ENCODE assay signal across 8 cellular contexts in the genomic region with DNA sequence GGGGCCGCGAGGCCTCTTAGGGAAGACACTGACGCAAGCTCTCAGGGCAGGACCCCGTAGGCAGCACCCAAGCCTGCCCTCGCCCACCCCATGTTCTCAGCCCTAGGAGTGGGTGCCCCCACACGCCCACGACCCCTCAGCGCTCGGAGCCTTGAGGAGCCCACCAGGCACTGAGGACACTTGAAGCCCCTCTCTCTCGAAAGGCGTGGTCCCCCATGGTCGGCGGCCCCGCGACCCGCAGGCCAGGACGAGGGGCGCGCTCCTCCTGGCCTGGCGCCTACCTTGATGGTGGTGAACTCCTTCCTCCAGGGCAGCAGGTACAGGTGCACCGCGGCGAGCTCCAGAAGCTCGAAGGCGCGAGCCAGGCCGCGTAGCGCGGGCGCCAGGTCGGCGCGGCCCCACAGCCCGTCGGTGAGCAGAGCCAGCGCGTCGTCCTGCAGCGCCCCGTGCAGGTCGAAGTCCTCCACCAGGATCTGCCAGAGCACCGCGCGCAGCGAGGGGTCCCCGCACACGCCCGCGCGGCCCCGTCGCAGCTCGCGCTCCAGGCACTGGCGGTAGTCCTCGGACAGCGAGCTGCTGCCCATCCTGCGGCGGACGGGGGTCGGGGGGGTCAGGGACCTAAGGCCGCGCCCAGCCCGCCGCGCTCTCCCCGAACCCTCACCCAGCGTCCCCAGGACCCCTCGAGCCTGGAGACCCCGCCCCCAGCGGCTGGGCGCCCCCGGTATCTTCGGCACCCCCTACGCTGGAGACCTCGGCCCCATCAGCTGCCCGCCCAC. TPM values are rescaled to one million over a fixed set of nuclear protein-coding genes. Genes with fewer than 3 reads are reported as not detected.
DNase-seq lines count a peak whose midpoint lies in the region; ATAC-seq and TF ChIP-seq lines count a peak whose summit lies in the region.

No MANE protein-coding gene starts in this region.

- no peak for TF ChIP-seq POLR2A in sigmoid colon (IDR thresholded peaks at IDR 0.05)

- no peaks in the 10 kb centered on the region for H3K9me3 ChIP-seq in sigmoid colon

- intact Hi-C loops in sigmoid colon (cut with DNase I), result loop anchor here (1.0 to 2.0 kb wide), 4 partner anchors 20 to 271 kb away; a partner anchor contains a TSS

- peaks cover 0 to 28% (median 7%) of the 10 kb centered on the region in 3 donors for H3K27me3 ChIP-seq in sigmoid colon

- ATAC-seq in HG02798 (IDR thresholded peaks at IDR 0.05; ENCODE audit: poor library complexity, unreplicated experiment) (peak; percentile 0), GM18519 (IDR thresholded peaks at IDR 0.05; ENCODE audit: low FRiP score, unreplicated experiment) (no peak)

- POLR2A ChIA-PET in RWPE1 (lab: Yijun Ruan, JAX; ENCODE audit: low non-redundant PET), result interaction anchor here (0.7 to 1.5 kb wide), 3 partner anchors 22 to 140 kb away, joined by 3 read pairs; no protein-coding TSS in a partner anchor

- peak overlapping the region; percentile 49 to 68 (median 59) for H3K4me3 ChIP-seq in sigmoid colon

- DNase-seq in DMS53 (lab: John Stamatoyannopoulos, UW), result peak; percentile 88
- DNase-seq in RWPE1 (ENCODE audit: low spot score), result no peak
- peak; percentile 63 for DNase-seq in hepatic stellate cell (ENCODE audit: low spot score)
- no peak for DNase-seq in sigmoid colon
- no peak for DNase-seq in SW 1271 (lab: John Stamatoyannopoulos, UW)

- no peak for TF ChIP-seq EP300 in sigmoid colon (IDR thresholded peaks at IDR 0.05)

- no peak for TF ChIP-seq CTCF in RWPE1 (conservative IDR thresholded peaks at IDR 0.05; ENCODE audit: low read depth)
- no peak for TF ChIP-seq CTCF in sigmoid colon (IDR thresholded peaks at IDR 0.05)

- WGBS in sigmoid colon, 2 donors, result 1 to 2% methylated on average over 78 of the region's 78 CpGs

- CTCF ChIA-PET in RWPE1 (lab: Yijun Ruan, JAX), result interaction anchor here (0.5 to 1.6 kb wide), 11 partner anchors 9 to 465 kb away, joined by 3 to 8 read pairs (median 3); a partner anchor contains a TSS

- H3K27ac ChIP-seq in RWPE1 (peak overlapping the region; percentile 76), angular gyrus (ENCODE audit: low read depth, low read length) (peak overlapping the region; percentile 74), sigmoid colon (peak overlapping the region; percentile 70 to 83 (median 76))

- peaks cover 0 to 10% (median 0%) of the 10 kb centered on the region in 4 donors for H3K36me3 ChIP-seq in sigmoid colon

- peaks cover 0 to 27% (median 25%) of the 10 kb centered on the region in 4 donors for H3K4me1 ChIP-seq in sigmoid colon

RNA-seq across cellular contexts. Expression of a gene that starts 0.7 kb away (rescaled TPM):
- total RNA-seq in sigmoid colon, result 10 to 100 TPM in 1 of 4 donors, 1 to 10 TPM in 3; 3.5 to 12.6 (median 6.5) TPM
- polyA plus RNA-seq in sigmoid colon, result 10 to 100 TPM; 11.3 to 17.6 (median 12.6) TPM

RNA-seq across cellular contexts. Expression of a gene that starts 14.3 kb away (rescaled TPM):
- 10 to 100 TPM; 17.8 to 62.3 (median 35.2) TPM for total RNA-seq in sigmoid colon
- polyA plus RNA-seq in sigmoid colon, result 10 to 100 TPM; 34.0 to 96.0 (median 36.0) TPM

RNA-seq across cellular contexts. Expression of a gene that starts 19.9 kb away (rescaled TPM):
- total RNA-seq in sigmoid colon, result 10 to 100 TPM in 1 of 4 donors, 1 to 10 TPM in 3; 3.8 to 10.5 (median 4.0) TPM
- polyA plus RNA-seq in sigmoid colon, result 10 to 100 TPM in 1 of 3 donors, 1 to 10 TPM in 2; 5.3 to 19.2 (median 8.4) TPM

RNA-seq across cellular contexts. Expression of a gene that starts 20.5 kb away (rescaled TPM):
- total RNA-seq in sigmoid colon, result 10 to 100 TPM; 13.7 to 26.9 (median 18.2) TPM
- 10 to 100 TPM in 1 of 3 donors, 1 to 10 TPM in 2; 7.2 to 32.3 (median 9.9) TPM for polyA plus RNA-seq in sigmoid colon

RNA-seq across cellular contexts. Expression of a gene that starts 43.2 kb away (rescaled TPM):
- total RNA-seq in sigmoid colon, result 1 to 10 TPM; 1.4 to 7.7 (median 5.9) TPM
- polyA plus RNA-seq in sigmoid colon, result 1 to 10 TPM; 2.1 to 6.3 (median 4.2) TPM

Comparison
In these comparisons a context has a peak if more than half of its experiments do, and no peak if none do; other contexts are left out.
1. DNase-seq: peak in DMS53 (single experiment) and hepatic stellate cell (single experiment); none in RWPE1 (single experiment), sigmoid colon (single experiment) and SW 1271 (0 of 2).
2. Peak in every context shown above with its lines, with median percentiles within 50 percentile points of each other: H3K27ac ChIP-seq.